ENCODE assay signal across 9 cellular contexts in genomic region chr13:48595330-48596127, GRCh38. TPM values are rescaled to one million over a fixed set of nuclear protein-coding genes. Genes with fewer than 3 reads are reported as not detected.
DNase-seq lines count a peak whose midpoint lies in the region; ATAC-seq and TF ChIP-seq lines count a peak whose summit lies in the region.
"Had no signal": no experiment of that assay in that cellular context is flagged by ENCODE, and none has a peak within 500 bp of the region (broad histone marks: within the 10 kb centered on the region; RNA-seq: fewer than 3 reads in every experiment).

No MANE protein-coding gene starts in this region.

- H3K36me3 Mint-ChIP-seq in effector memory CD8-positive, alpha-beta T cell (ENCODE audit: insufficient read depth) = no peaks in the 10 kb centered on the region

- H3K4me1 ChIP-seq in mucosa of descending colon (ENCODE audit: low read depth) = peaks cover 4% of the 10 kb centered on the region

- no peaks in the 10 kb centered on the region for H3K27me3 Mint-ChIP-seq in effector memory CD8-positive, alpha-beta T cell
- H3K27me3 Mint-ChIP-seq: dendritic cell treated with granulocyte-macrophage colony-stimulating factor and Interleukin-4, amounts not matched to agents 40 ng/mL and 50 ng/mL, for 4 days had no signal

- no peaks in the 10 kb centered on the region for H3K9me3 ChIP-seq in mucosa of descending colon

- peak; percentile 40 for TF ChIP-seq CTCF in mucosa of descending colon (IDR thresholded peaks at IDR 0.05)

- no peak overlapping the region for H3K4me3 Mint-ChIP-seq in effector memory CD8-positive, alpha-beta T cell
- H3K4me3 Mint-ChIP-seq: dendritic cell treated with granulocyte-macrophage colony-stimulating factor and Interleukin-4, amounts not matched to agents 40 ng/mL and 50 ng/mL, for 4 days had no signal

- ATAC-seq in GM21619 (IDR thresholded peaks at IDR 0.05; ENCODE audit: unreplicated experiment) (peak; percentile 46), mucosa of descending colon (peak; percentile 95)
- peak; percentile 89 for ATAC-seq in effector memory CD8-positive, alpha-beta T cell (replicated peaks)
- ATAC-seq in stimulated activated naive CD8-positive, alpha-beta T cell treated with anti-CD3 and anti-CD28 coated beads, Interleukin-15, Interleukin-2, amounts not matched to agents 100 U/mL and 50 U/mL, for 24 hours = peak; percentile 73

- DNase-seq in Daoy (ENCODE audit: low read depth) = peak; percentile 49
- peak; percentile 71 for DNase-seq in NAMALWA (ENCODE audit: low spot score)
- peak; percentile 46 to 55 for DNase-seq in activated CD4-positive, alpha-beta T cell treated with anti-CD3 and anti-CD28 coated beads for 4 hours
- DNase-seq in effector memory CD8-positive, alpha-beta T cell = peak; percentile 22 to 45 (median 23)
- DNase-seq in mucosa of descending colon = peak in 2 of 3 donors; percentile 56 to 75
- DNase-seq in stimulated activated naive CD8-positive, alpha-beta T cell treated with anti-CD3 and anti-CD28 coated beads, Interleukin-15, Interleukin-2, amounts not matched to agents 100 U/mL and 50 U/mL, for 24 hours = peak; percentile 50
- DNase-seq in NCI-H128 (lab: John Stamatoyannopoulos, UW; ENCODE audit: unreplicated experiment) = no peak

- H3K9me3 Mint-ChIP-seq in effector memory CD8-positive, alpha-beta T cell = no peaks in the 10 kb centered on the region
- H3K9me3 Mint-ChIP-seq: dendritic cell treated with granulocyte-macrophage colony-stimulating factor and Interleukin-4, amounts not matched to agents 40 ng/mL and 50 ng/mL, for 4 days had no signal

- no peaks in the 10 kb centered on the region for H3K4me1 Mint-ChIP-seq in effector memory CD8-positive, alpha-beta T cell (ENCODE audit: low read depth in 2 of 2)

- H3K27ac Mint-ChIP-seq in effector memory CD8-positive, alpha-beta T cell = peak overlapping the region in 1 of 2 donors; percentile 36
- H3K27ac Mint-ChIP-seq: dendritic cell treated with granulocyte-macrophage colony-stimulating factor and Interleukin-4, amounts not matched to agents 40 ng/mL and 50 ng/mL, for 4 days had no signal

- intact Hi-C loops in mucosa of descending colon (cut with DNase I, micrococcal nuclease) = loop anchor here (10.0 kb wide), 2 partner anchors 139 to 169 kb away; no protein-coding TSS in a partner anchor

- H3K4me3 ChIP-seq in mucosa of descending colon = no peak overlapping the region

- H3K36me3 ChIP-seq in mucosa of descending colon (ENCODE audit: low read depth) = no peaks in the 10 kb centered on the region

RNA-seq across cellular contexts. Expression of gene CYSLTR2, which starts 58.2 kb away (rescaled TPM):
- total RNA-seq in Daoy (2014; rRNA removed; shearing (Covaris generic)) = not detected in 2 replicates
- total RNA-seq in mucosa of descending colon = 1 to 10 TPM in 1 of 3 donors, under 1 TPM in 2; 0.14 to 1.4 (median 0.58) TPM
